10 cellular contexts compared by ENCODE assay signal in genomic region chr1:205664399-205665108, GRCh38.
DNase-seq lines count a peak whose midpoint lies in the region; ATAC-seq and TF ChIP-seq lines count a peak whose summit lies in the region.
"Had no signal": no experiment of that assay in that cellular context is flagged by ENCODE, and none has a peak within 500 bp of the region (broad histone marks: within the 10 kb centered on the region; RNA-seq: fewer than 3 reads in every experiment).

No MANE protein-coding gene starts in this region.

- peak overlapping the region; percentile 91 for H3K27ac ChIP-seq in WERI-Rb-1

- peaks cover 42% of the 10 kb centered on the region for H3K36me3 ChIP-seq in WERI-Rb-1

- no peak for ATAC-seq in HG03280 (IDR thresholded peaks at IDR 0.05; ENCODE audit: unreplicated experiment)
- no peak for ATAC-seq in HG03097 (IDR thresholded peaks at IDR 0.05; ENCODE audit: low FRiP score, unreplicated experiment)

- H3K4me3 ChIP-seq in WERI-Rb-1 (ENCODE audit: low read depth, low read length): no peak overlapping the region

- no peaks in the 10 kb centered on the region for H3K9me3 ChIP-seq in WERI-Rb-1 (ENCODE audit: severe bottlenecking)

- TF ChIP-seq CTCF in WERI-Rb-1 (IDR thresholded peaks at IDR 0.05; ENCODE audit: low read depth, low read length): no peak

- DNase-seq in NCI-H82 (lab: John Stamatoyannopoulos, UW): peak; percentile 31
- no peak for DNase-seq in NCI-H82 treated with DMSO at 0.1 percent for 48 hours (lab: John Stamatoyannopoulos, UW; ENCODE audit: unreplicated experiment)
- DNase-seq in WERI-Rb-1: peak; percentile 70
- peak; percentile 83 for DNase-seq in kidney tubule cell (ENCODE audit: low spot score)
- DNase-seq in SKM-1 treated with dmso at 0.1 percent for 144 hours (lab: John Stamatoyannopoulos, UW; ENCODE audit: unreplicated experiment): no peak
- no peak for DNase-seq in germinal center (ENCODE audit: low spot score)
- DNase-seq: NCI-H1436 treated with DMSO at 0.1 percent for 48 hours, T-helper 9 cell had no signal

- no peaks in the 10 kb centered on the region for H3K27me3 ChIP-seq in WERI-Rb-1 (ENCODE audit: insufficient read depth, low read depth, severe bottlenecking)

Comparison
In these comparisons a context has a peak if more than half of its experiments do, and no peak if none do; other contexts are left out.
1. DNase-seq: peak in NCI-H82 (single experiment), WERI-Rb-1 (single experiment) and kidney tubule cell (single experiment); none in NCI-H82 treated with DMSO at 0.1 percent for 48 hours (single experiment), SKM-1 treated with dmso at 0.1 percent for 144 hours (single experiment) and germinal center (single experiment).